Comparison of ENCODE assay signal across 8 cellular contexts in the genomic region with DNA sequence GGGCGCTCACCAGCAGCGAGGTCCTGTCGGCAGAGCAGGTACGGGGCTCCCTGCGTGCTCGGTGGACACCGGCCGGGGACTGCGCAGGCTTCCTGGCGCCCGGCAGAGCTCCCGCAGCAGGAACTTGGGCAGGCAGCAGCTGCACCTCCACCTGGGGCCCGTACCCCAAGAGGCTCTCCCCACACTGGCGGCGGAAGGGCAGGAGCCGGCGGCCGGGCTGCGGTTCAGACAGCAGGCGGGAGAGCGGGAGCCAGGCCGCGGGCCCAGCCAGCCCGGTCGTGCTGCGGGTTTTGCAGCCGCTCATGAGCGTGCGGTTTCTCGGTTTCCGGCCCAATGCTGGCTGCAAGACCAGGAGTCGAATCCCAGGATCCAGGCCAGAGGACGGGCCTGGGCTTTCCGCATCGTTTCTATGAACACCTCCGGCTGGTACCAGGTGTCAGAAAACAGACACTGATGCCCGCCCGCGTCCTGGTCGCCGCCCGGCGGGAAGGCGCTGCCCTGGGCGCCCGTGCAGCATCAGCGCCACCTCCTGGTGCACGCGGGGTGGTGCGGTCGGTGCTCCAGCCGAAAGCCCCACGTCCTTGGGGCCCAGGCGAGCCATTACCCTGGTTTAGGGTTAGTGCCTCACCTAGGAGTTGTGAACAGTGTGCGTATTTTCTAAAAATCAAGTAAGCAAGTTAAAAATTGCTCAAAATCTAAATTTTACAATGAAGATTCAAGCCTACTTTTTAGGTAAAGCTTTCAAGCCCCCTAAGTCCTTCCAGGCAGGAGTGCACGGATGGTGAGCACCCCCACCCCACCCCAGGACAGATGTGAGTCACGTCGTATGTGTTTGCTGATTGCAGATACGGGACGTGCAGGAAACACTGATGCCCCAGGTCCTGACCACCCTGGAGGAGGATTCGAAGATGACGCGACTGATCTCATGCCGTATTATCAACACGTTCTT. TPM values are rescaled to one million over a fixed set of nuclear protein-coding genes. Genes with fewer than 3 reads are reported as not detected.
A peak's percentile ranks its signal among the peaks of the same experiment; 100 is the strongest.
DNase-seq lines count a peak whose midpoint lies in the region; ATAC-seq and TF ChIP-seq lines count a peak whose summit lies in the region.

No MANE protein-coding gene starts in this region.

- peak; percentile 75 for ATAC-seq in esophagus mucosa
- no peak for ATAC-seq in HG03045 (IDR thresholded peaks at IDR 0.05; ENCODE audit: unreplicated experiment)

- H3K4me1 ChIP-seq in neural progenitor cell (no peaks in the 10 kb centered on the region), tibial nerve (peaks cover 0 to 35% (median 3%) of the 10 kb centered on the region in 4 donors)

- H3K9me3 Mint-ChIP-seq in neural progenitor cell = no peaks in the 10 kb centered on the region

- H3K27me3 Mint-ChIP-seq in neural progenitor cell (ENCODE audit: insufficient read depth, low read depth) = no peaks in the 10 kb centered on the region

- TF ChIP-seq EP300 in tibial nerve (IDR thresholded peaks at IDR 0.05) = no peak

- WGBS in tibial nerve, 2 donors = 66 to 68% methylated on average over 19 to 65 of the region's 65 CpGs

- H3K9ac ChIP-seq in neural progenitor cell = no peak overlapping the region

- no peak overlapping the region for H3K27ac ChIP-seq in neural progenitor cell
- no peak overlapping the region for H3K27ac ChIP-seq in tibial nerve

- TF ChIP-seq POLR2A in NB4 (IDR thresholded peaks at IDR 0.05; ENCODE audit: extremely low read depth, insufficient read length) (no peak), tibial nerve (IDR thresholded peaks at IDR 0.05) (no peak)

- H3K4me2 ChIP-seq in neural progenitor cell = no peak overlapping the region

- H3F3A ChIP-seq in neural progenitor cell (ENCODE audit: low read depth) = peaks cover 6% of the 10 kb centered on the region

- H2AFZ ChIP-seq in neural progenitor cell (replicated peaks) = no peak overlapping the region

- H3K4me1 Mint-ChIP-seq in neural progenitor cell = no peaks in the 10 kb centered on the region

- H3K79me2 ChIP-seq in neural progenitor cell (ENCODE audit: low read depth) = no peaks in the 10 kb centered on the region

- H4K20me1 ChIP-seq in neural progenitor cell (ENCODE audit: low read depth) = no peaks in the 10 kb centered on the region

- no peak overlapping the region for H3K4me3 ChIP-seq in NB4 (ENCODE audit: low read depth, low read length)
- H3K4me3 ChIP-seq in neural progenitor cell = no peak overlapping the region
- no peak overlapping the region for H3K4me3 ChIP-seq in tibial nerve

- H3K27ac Mint-ChIP-seq in neural progenitor cell = no peak overlapping the region

- DNase-seq in ELF-1 (ENCODE audit: low read depth, low spot score) (peak; percentile 82), NB4 (ENCODE audit: low read depth) (peak; percentile 38), neural progenitor cell (ENCODE audit: low spot score) (peak; percentile 78), tibial nerve (ENCODE audit: low spot score in 2 of 2) (peak in 1 of 2 donors; percentile 41), GF-D8 (lab: John Stamatoyannopoulos, UW) (no peak)
- peak; percentile 14 for DNase-seq in activated CD8-positive, alpha-beta memory T cell treated with anti-CD3 and anti-CD28 coated beads, Interleukin-2, amount 50 U/mL, for 24 hours (ENCODE audit: extremely low read depth)

- H3K36me3 ChIP-seq in neural progenitor cell (peaks cover 3% of the 10 kb centered on the region), tibial nerve (peaks cover 0 to 70% (median under 1%) of the 10 kb centered on the region in 3 donors)

- H3K4me3 Mint-ChIP-seq in neural progenitor cell = no peak overlapping the region

- no peaks in the 10 kb centered on the region for H3K27me3 ChIP-seq in neural progenitor cell
- H3K27me3 ChIP-seq in tibial nerve = no peaks in the 10 kb centered on the region

- H3K9me3 ChIP-seq in neural progenitor cell (ENCODE audit: low read depth) (no peaks in the 10 kb centered on the region), tibial nerve (no peaks in the 10 kb centered on the region)

- H3K36me3 Mint-ChIP-seq in neural progenitor cell = peaks cover 9% of the 10 kb centered on the region

- TF ChIP-seq CTCF in NB4 (IDR thresholded peaks at IDR 0.05; ENCODE audit: low read depth, low read length) (peak; percentile 33), neural progenitor cell (IDR thresholded peaks at IDR 0.05) (peak; percentile 98), tibial nerve (IDR thresholded peaks at IDR 0.05) (peak; percentile 83 to 89 (median 87))

RNA-seq across cellular contexts. Expression of a gene that starts 47.4 kb away (rescaled TPM):
- total RNA-seq in esophagus mucosa (17.0 TPM), neural progenitor cell (ENCODE audit: low replicate concordance) (11.8 and 15.6 TPM in 2 replicates), tibial nerve (10 to 100 TPM in 1 of 4 donors, 1 to 10 TPM in 3; 2.7 to 12.3 (median 4.8) TPM)

RNA-seq across cellular contexts. Expression of a gene that starts 47.9 kb away (rescaled TPM):
- 21.8 TPM for total RNA-seq in esophagus mucosa
- total RNA-seq in neural progenitor cell (ENCODE audit: low replicate concordance) = 23.5 and 45.2 TPM in 2 replicates
- 10 to 100 TPM; 26.0 to 56.7 (median 41.6) TPM for total RNA-seq in tibial nerve

RNA-seq across cellular contexts. Expression of a gene that starts 57.8 kb away (rescaled TPM):
- total RNA-seq in esophagus mucosa (63.0 TPM), neural progenitor cell (ENCODE audit: low replicate concordance) (104 and 131 TPM in 2 replicates), tibial nerve (100 to 1,000 TPM; 243 to 263 (median 244) TPM)

Comparison
In these comparisons a context has a peak if more than half of its experiments do, and no peak if none do; other contexts are left out.
1. CTCF ChIP-seq: peak in every context shown above with its lines; median percentile 98 in neural progenitor cell; 87 in tibial nerve; 33 in NB4.